Comparison of ENCODE assay signal across 8 cellular contexts in genomic region chr2:76197842-76198448, GRCh38.
A peak's percentile ranks its signal among the peaks of the same experiment; 100 is the strongest.
DNase-seq lines count a peak whose midpoint lies in the region; ATAC-seq and FAIRE-seq lines count a peak whose summit lies in the region.

No MANE protein-coding gene starts in this region.

- peak; percentile 69 for DNase-seq in DMS114 treated with DMSO at 0.1 percent for 48 hours (lab: John Stamatoyannopoulos, UW; ENCODE audit: unreplicated experiment)
- peak; percentile 4 for DNase-seq in HuH-7 (ENCODE audit: low spot score)
- peak; percentile 11 for DNase-seq in SKM-1 (lab: John Stamatoyannopoulos, UW; ENCODE audit: unreplicated experiment)
- peak; percentile 1 for DNase-seq in effector CD8-positive, alpha-beta T cell (lab: John Stamatoyannopoulos, UW)
- DNase-seq in myocyte (ENCODE audit: low read depth): peak; percentile 36
- DNase-seq in urothelium cell line (ENCODE audit: low spot score): peak; percentile 60

- no peak for FAIRE-seq in urothelium cell line (lab: Jason Lieb, UNC)

- ATAC-seq in GM18909 (IDR thresholded peaks at IDR 0.05; ENCODE audit: poor library complexity, unreplicated experiment) (peak; percentile 58), HG03457 (IDR thresholded peaks at IDR 0.05; ENCODE audit: unreplicated experiment) (no peak)

Comparison
In these comparisons a context has a peak if more than half of its experiments do, and no peak if none do; other contexts are left out.
1. DNase-seq: peak in every context shown above with its lines; median percentile 69 in DMS114 treated with DMSO at 0.1 percent for 48 hours; 60 in urothelium cell line; 36 in myocyte; 11 in SKM-1; 4 in HuH-7; 1 in effector CD8-positive, alpha-beta T cell.